Comparison of ENCODE assay signal across 21 cellular contexts in the genomic region with DNA sequence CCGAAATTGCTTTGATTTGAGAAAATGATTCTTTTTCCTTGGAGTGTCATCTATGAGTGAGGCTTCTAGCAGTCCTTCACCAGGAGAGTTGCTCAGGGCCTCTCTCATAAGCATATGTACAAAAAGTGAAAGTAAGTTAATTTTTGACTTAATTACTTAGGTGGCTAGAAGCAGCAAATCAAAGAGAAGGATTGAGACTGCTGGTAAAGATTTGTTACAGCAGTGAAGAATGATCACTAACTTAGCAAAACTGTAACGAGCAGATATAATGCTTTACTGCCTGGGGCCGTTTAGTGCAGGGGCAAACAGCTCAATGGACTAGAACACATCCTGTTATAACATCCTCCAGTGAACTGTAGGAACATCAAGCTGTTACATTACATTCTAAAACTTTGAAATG.
A peak's percentile ranks its signal among the peaks of the same experiment; 100 is the strongest.
DNase-seq lines count a peak whose midpoint lies in the region; ATAC-seq and TF ChIP-seq lines count a peak whose summit lies in the region.
"Had no signal": no experiment of that assay in that cellular context is flagged by ENCODE, and none has a peak within 500 bp of the region (broad histone marks: within the 10 kb centered on the region; RNA-seq: fewer than 3 reads in every experiment).

No MANE protein-coding gene starts in this region.

- H3K4me3 ChIP-seq in CD4-positive, CD25-positive, alpha-beta regulatory T cell (ENCODE audit: low read depth, low read length): peak overlapping the region; percentile 11
- H3K4me3 ChIP-seq: esophagus squamous epithelium, lung, uterus had no signal

- peaks cover 18 to 35% (median 24%) of the 10 kb centered on the region in 4 donors for H3K4me1 Mint-ChIP-seq in CD4-positive, CD25-positive, alpha-beta regulatory T cell
- peaks cover 4% of the 10 kb centered on the region for H3K4me1 Mint-ChIP-seq in mesothelial cell of epicardium

- peaks cover 51% of the 10 kb centered on the region for H3K36me3 ChIP-seq in CD4-positive, CD25-positive, alpha-beta regulatory T cell (ENCODE audit: control insufficient read depth, insufficient read depth, low read length)
- H3K36me3 ChIP-seq: uterus had no signal

- DNase-seq in CD4-positive, CD25-positive, alpha-beta regulatory T cell: no peak
- DNase-seq in RPMI7951 (ENCODE audit: low read depth): peak; percentile 16
- no peak for DNase-seq in mesothelial cell of epicardium (ENCODE audit: low spot score in 2 of 2, unreplicated experiment in 2 of 2)
- DNase-seq in germinal center (ENCODE audit: low spot score): no peak
- no peak for DNase-seq in stimulated activated CD4-positive, alpha-beta T cell treated with anti-CD3 and anti-CD28 coated beads, Interleukin-2, amount 100 ng/mL, for 48 hours
- DNase-seq in midbrain (lab: John Stamatoyannopoulos, UW): no peak
- DNase-seq: activated CD4-positive, CD25-positive, alpha-beta regulatory T cell treated with anti-CD3 and anti-CD28 coated beads, Interleukin-2, amount 50 U/mL, for 72 hours; activated CD8-positive, alpha-beta memory T cell treated with anti-CD3 and anti-CD28 coated beads, Interleukin-2, amount 50 U/mL, for 4 hours; activated naive CD4-positive, alpha-beta T cell; anterior cingulate cortex; CD4-positive, alpha-beta T cell; esophagus squamous epithelium; NCI-H82; PC-3; T1000; uterus had no signal

- no peaks in the 10 kb centered on the region for H3K4me1 ChIP-seq in CD4-positive, CD25-positive, alpha-beta regulatory T cell (ENCODE audit: control insufficient read depth, insufficient read depth, low read length, poor library complexity, severe bottlenecking)
- H3K4me1 ChIP-seq: parathyroid adenoma, uterus had no signal

- peak overlapping the region in 2 of 3 donors; percentile 21 to 63 for H3K27ac Mint-ChIP-seq in CD4-positive, CD25-positive, alpha-beta regulatory T cell
- H3K27ac Mint-ChIP-seq in mesothelial cell of epicardium: no peak overlapping the region
- H3K27ac Mint-ChIP-seq: CD4-positive, alpha-beta T cell had no signal

- H3K9me3 Mint-ChIP-seq in CD4-positive, CD25-positive, alpha-beta regulatory T cell: peaks cover 0 to 2% (median 0%) of the 10 kb centered on the region in 7 donors
- no peaks in the 10 kb centered on the region for H3K9me3 Mint-ChIP-seq in mesothelial cell of epicardium
- H3K9me3 Mint-ChIP-seq: CD4-positive, alpha-beta T cell; central memory CD8-positive, alpha-beta T cell had no signal

- H3K36me3 Mint-ChIP-seq in CD4-positive, CD25-positive, alpha-beta regulatory T cell: peaks cover 55% of the 10 kb centered on the region
- no peaks in the 10 kb centered on the region for H3K36me3 Mint-ChIP-seq in mesothelial cell of epicardium

- no peak for TF ChIP-seq CTCF in mesothelial cell of epicardium (IDR thresholded peaks at IDR 0.05; ENCODE audit: unreplicated experiment)

- H3K4me3 Mint-ChIP-seq in CD4-positive, CD25-positive, alpha-beta regulatory T cell: no peak overlapping the region
- no peak overlapping the region for H3K4me3 Mint-ChIP-seq in mesothelial cell of epicardium
- H3K4me3 Mint-ChIP-seq: CD4-positive, alpha-beta T cell; central memory CD8-positive, alpha-beta T cell had no signal

- no peak for ATAC-seq in CD4-positive, CD25-positive, alpha-beta regulatory T cell (ENCODE audit: low read depth in 2 of 2)
- ATAC-seq in GM18907 (IDR thresholded peaks at IDR 0.05; ENCODE audit: unreplicated experiment) (peak; percentile 68), HG02759 (IDR thresholded peaks at IDR 0.05; ENCODE audit: unreplicated experiment) (peak; percentile 71)
- ATAC-seq: PC-3 had no signal

- no peaks in the 10 kb centered on the region for H3K27me3 Mint-ChIP-seq in CD4-positive, CD25-positive, alpha-beta regulatory T cell
- peaks cover 27% of the 10 kb centered on the region for H3K27me3 Mint-ChIP-seq in mesothelial cell of epicardium (ENCODE audit: low read depth)
- H3K27me3 Mint-ChIP-seq: CD4-positive, alpha-beta T cell; central memory CD8-positive, alpha-beta T cell had no signal

- H3K9me3 ChIP-seq in CD4-positive, CD25-positive, alpha-beta regulatory T cell (ENCODE audit: control insufficient read depth in 2 of 2, low read length in 2 of 2): no peaks in the 10 kb centered on the region
- H3K9me3 ChIP-seq: esophagus squamous epithelium, uterus had no signal

- no peak overlapping the region for H3K27ac ChIP-seq in CD4-positive, CD25-positive, alpha-beta regulatory T cell (ENCODE audit: insufficient read depth, low read length, poor library complexity, severe bottlenecking)
- H3K27ac ChIP-seq: esophagus squamous epithelium, parathyroid adenoma had no signal

- no peaks in the 10 kb centered on the region for H3K27me3 ChIP-seq in CD4-positive, CD25-positive, alpha-beta regulatory T cell (ENCODE audit: control insufficient read depth, insufficient read depth, low read length)
- H3K27me3 ChIP-seq: esophagus squamous epithelium, uterus had no signal

Comparison
In these comparisons a context has a peak if more than half of its experiments do, and no peak if none do; other contexts are left out.
1. ATAC-seq: peak in GM18907 (single experiment) and HG02759 (single experiment); none in CD4-positive, CD25-positive, alpha-beta regulatory T cell (0 of 2).